In the genomic region with DNA sequence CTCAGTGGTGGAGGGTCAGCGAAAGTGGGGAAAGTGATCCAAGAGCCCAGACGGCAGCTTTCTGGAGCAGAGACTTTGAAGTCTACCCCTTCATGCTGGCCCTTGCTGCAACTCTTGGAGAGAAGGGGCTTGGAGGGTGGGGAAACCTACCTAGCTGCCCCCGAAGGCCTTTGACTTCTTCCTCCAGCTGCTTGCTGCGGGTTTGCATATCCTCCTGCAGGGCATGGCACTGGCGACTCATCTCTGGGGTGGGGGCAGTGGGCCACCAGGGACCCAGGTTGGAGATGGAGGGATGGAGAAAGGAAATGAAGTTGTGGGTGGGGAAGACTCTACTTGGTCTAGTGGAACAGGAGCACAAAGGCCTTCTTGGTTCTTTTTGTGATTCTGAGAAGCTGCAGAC, we compare ENCODE assay signal across 1 cellular context.
TF ChIP-seq lines count a peak whose summit lies in the region.

No MANE protein-coding gene starts in this region.

TF ChIP-seq in H1, 55 proteins besides CTCF, POLR2A, EP300 and RAD21:
- TF ChIP-seq TAF1 (IDR thresholded peaks at IDR 0.05; ENCODE audit: low read depth, low read length) (no peak), NRF1 (IDR thresholded peaks at IDR 0.05; ENCODE audit: low read depth, low read length) (no peak), SUZ12 (IDR thresholded peaks at IDR 0.05; ENCODE audit: low read length) (no peak), EZH2 (IDR thresholded peaks at IDR 0.05; ENCODE audit: low read depth, low read length, severe bottlenecking) (no peak), RBBP5 (IDR thresholded peaks at IDR 0.05; ENCODE audit: borderline replicate concordance, low read depth, low read length) (no peak), CREB1 (IDR thresholded peaks at IDR 0.05) (no peak), NANOG (IDR thresholded peaks at IDR 0.05; ENCODE audit: insufficient read depth, low read depth, low read length, poor library complexity, severe bottlenecking) (no peak), TCF12 (IDR thresholded peaks at IDR 0.05; ENCODE audit: low read depth, low read length) (no peak), HDAC6 (IDR thresholded peaks at IDR 0.05; ENCODE audit: low read depth, low read length) (no peak), CBX8 (IDR thresholded peaks at IDR 0.05; ENCODE audit: borderline replicate concordance, low read depth, low read length) (no peak), RXRA (IDR thresholded peaks at IDR 0.05; ENCODE audit: insufficient read depth, low read depth, low read length) (no peak), KDM5A (IDR thresholded peaks at IDR 0.05; ENCODE audit: low read length) (no peak), SP1 (IDR thresholded peaks at IDR 0.05; ENCODE audit: low read depth, low read length) (no peak), BRCA1 (IDR thresholded peaks at IDR 0.05; ENCODE audit: low read depth, low read length) (no peak), SIN3A (conservative IDR thresholded peaks at IDR 0.05 in 1 of 2, IDR thresholded peaks at IDR 0.05 in 1 of 2; ENCODE audit: low read depth in 1 of 2, low read length in 2 of 2) (no peak), RNF2 (IDR thresholded peaks at IDR 0.05; ENCODE audit: borderline replicate concordance, low read depth, low read length, missing control alignments, poor library complexity, severe bottlenecking) (no peak), TBP (IDR thresholded peaks at IDR 0.05; ENCODE audit: low read depth, low read length) (no peak), FOSL1 (IDR thresholded peaks at IDR 0.05; ENCODE audit: insufficient read depth, low read depth, low read length) (no peak), EGR1 (IDR thresholded peaks at IDR 0.05; ENCODE audit: borderline replicate concordance, low read depth, low read length) (no peak)
- TF ChIP-seq, protein P1, sequence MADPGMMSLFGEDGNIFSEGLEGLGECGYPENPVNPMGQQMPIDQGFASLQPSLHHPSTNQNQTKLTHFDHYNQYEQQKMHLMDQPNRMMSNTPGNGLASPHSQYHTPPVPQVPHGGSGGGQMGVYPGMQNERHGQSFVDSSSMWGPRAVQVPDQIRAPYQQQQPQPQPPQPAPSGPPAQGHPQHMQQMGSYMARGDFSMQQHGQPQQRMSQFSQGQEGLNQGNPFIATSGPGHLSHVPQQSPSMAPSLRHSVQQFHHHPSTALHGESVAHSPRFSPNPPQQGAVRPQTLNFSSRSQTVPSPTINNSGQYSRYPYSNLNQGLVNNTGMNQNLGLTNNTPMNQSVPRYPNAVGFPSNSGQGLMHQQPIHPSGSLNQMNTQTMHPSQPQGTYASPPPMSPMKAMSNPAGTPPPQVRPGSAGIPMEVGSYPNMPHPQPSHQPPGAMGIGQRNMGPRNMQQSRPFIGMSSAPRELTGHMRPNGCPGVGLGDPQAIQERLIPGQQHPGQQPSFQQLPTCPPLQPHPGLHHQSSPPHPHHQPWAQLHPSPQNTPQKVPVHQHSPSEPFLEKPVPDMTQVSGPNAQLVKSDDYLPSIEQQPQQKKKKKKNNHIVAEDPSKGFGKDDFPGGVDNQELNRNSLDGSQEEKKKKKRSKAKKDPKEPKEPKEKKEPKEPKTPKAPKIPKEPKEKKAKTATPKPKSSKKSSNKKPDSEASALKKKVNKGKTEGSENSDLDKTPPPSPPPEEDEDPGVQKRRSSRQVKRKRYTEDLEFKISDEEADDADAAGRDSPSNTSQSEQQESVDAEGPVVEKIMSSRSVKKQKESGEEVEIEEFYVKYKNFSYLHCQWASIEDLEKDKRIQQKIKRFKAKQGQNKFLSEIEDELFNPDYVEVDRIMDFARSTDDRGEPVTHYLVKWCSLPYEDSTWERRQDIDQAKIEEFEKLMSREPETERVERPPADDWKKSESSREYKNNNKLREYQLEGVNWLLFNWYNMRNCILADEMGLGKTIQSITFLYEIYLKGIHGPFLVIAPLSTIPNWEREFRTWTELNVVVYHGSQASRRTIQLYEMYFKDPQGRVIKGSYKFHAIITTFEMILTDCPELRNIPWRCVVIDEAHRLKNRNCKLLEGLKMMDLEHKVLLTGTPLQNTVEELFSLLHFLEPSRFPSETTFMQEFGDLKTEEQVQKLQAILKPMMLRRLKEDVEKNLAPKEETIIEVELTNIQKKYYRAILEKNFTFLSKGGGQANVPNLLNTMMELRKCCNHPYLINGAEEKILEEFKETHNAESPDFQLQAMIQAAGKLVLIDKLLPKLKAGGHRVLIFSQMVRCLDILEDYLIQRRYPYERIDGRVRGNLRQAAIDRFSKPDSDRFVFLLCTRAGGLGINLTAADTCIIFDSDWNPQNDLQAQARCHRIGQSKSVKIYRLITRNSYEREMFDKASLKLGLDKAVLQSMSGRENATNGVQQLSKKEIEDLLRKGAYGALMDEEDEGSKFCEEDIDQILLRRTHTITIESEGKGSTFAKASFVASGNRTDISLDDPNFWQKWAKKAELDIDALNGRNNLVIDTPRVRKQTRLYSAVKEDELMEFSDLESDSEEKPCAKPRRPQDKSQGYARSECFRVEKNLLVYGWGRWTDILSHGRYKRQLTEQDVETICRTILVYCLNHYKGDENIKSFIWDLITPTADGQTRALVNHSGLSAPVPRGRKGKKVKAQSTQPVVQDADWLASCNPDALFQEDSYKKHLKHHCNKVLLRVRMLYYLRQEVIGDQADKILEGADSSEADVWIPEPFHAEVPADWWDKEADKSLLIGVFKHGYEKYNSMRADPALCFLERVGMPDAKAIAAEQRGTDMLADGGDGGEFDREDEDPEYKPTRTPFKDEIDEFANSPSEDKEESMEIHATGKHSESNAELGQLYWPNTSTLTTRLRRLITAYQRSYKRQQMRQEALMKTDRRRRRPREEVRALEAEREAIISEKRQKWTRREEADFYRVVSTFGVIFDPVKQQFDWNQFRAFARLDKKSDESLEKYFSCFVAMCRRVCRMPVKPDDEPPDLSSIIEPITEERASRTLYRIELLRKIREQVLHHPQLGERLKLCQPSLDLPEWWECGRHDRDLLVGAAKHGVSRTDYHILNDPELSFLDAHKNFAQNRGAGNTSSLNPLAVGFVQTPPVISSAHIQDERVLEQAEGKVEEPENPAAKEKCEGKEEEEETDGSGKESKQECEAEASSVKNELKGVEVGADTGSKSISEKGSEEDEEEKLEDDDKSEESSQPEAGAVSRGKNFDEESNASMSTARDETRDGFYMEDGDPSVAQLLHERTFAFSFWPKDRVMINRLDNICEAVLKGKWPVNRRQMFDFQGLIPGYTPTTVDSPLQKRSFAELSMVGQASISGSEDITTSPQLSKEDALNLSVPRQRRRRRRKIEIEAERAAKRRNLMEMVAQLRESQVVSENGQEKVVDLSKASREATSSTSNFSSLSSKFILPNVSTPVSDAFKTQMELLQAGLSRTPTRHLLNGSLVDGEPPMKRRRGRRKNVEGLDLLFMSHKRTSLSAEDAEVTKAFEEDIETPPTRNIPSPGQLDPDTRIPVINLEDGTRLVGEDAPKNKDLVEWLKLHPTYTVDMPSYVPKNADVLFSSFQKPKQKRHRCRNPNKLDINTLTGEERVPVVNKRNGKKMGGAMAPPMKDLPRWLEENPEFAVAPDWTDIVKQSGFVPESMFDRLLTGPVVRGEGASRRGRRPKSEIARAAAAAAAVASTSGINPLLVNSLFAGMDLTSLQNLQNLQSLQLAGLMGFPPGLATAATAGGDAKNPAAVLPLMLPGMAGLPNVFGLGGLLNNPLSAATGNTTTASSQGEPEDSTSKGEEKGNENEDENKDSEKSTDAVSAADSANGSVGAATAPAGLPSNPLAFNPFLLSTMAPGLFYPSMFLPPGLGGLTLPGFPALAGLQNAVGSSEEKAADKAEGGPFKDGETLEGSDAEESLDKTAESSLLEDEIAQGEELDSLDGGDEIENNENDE (IDR thresholded peaks at IDR 0.05; ENCODE audit: insufficient replicate concordance, low read length): no peak
